1 cellular context compared by ENCODE assay signal in the genomic region with DNA sequence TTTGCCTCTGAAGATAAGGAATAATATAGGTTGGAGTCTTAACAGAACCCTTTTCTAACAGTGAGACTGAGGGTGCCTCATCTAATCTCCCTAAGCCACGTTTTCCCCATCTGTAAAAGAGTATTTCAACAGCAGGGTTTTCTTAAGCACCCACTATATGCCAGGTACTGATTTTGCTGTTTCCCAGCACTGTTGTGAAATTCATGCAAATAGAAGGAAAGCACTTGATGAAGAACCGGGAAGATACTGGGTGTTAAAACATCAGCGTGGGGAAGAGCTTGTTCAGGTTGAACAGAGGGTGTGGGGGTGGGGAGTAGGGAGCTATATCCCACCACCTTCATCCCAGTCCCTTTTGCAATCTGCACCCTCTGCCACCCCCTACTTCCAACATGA.
TF ChIP-seq lines count a peak whose summit lies in the region.

No MANE protein-coding gene starts in this region.

TF ChIP-seq in GM12878, 131 proteins besides CTCF, POLR2A, EP300 and RAD21:
- TF ChIP-seq ZNF24 (IDR thresholded peaks at IDR 0.05): no peak
- TF ChIP-seq YBX1 (IDR thresholded peaks at IDR 0.05): no peak
- TF ChIP-seq, protein P1, sequence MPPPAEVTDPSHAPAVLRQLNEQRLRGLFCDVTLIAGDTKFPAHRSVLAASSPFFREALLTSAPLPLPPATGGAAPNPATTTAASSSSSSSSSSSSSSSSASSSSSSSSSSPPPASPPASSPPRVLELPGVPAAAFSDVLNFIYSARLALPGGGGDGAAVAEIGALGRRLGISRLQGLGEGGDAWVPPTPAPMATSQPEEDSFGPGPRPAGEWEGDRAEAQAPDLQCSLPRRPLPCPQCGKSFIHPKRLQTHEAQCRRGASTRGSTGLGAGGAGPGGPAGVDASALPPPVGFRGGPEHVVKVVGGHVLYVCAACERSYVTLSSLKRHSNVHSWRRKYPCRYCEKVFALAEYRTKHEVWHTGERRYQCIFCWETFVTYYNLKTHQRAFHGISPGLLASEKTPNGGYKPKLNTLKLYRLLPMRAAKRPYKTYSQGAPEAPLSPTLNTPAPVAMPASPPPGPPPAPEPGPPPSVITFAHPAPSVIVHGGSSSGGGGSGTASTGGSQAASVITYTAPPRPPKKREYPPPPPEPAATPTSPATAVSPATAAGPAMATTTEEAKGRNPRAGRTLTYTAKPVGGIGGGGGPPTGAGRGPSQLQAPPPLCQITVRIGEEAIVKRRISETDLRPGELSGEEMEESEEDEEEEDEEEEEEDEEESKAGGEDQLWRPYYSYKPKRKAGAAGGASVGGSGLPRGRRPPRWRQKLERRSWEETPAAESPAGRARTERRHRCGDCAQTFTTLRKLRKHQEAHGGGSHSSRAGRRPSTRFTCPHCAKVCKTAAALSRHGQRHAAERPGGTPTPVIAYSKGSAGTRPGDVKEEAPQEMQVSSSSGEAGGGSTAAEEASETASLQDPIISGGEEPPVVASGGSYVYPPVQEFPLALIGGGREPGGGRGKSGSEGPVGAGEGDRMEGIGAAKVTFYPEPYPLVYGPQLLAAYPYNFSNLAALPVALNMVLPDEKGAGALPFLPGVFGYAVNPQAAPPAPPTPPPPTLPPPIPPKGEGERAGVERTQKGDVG (CRISPR knock-in tag; IDR thresholded peaks at IDR 0.05): no peak
- no peak for TF ChIP-seq CHD4 (IDR thresholded peaks at IDR 0.05)
- TF ChIP-seq RCOR1 (conservative IDR thresholded peaks at IDR 0.05; ENCODE audit: low read depth, low read length): no peak
- no peak for TF ChIP-seq ZZZ3 (IDR thresholded peaks at IDR 0.05; ENCODE audit: control insufficient read depth, insufficient read length, low read depth)
- TF ChIP-seq ASH2L (IDR thresholded peaks at IDR 0.05; ENCODE audit: borderline replicate concordance, low read depth): no peak
- no peak for TF ChIP-seq TCF7 (IDR thresholded peaks at IDR 0.05; ENCODE audit: borderline replicate concordance)
- TF ChIP-seq, protein P2, sequence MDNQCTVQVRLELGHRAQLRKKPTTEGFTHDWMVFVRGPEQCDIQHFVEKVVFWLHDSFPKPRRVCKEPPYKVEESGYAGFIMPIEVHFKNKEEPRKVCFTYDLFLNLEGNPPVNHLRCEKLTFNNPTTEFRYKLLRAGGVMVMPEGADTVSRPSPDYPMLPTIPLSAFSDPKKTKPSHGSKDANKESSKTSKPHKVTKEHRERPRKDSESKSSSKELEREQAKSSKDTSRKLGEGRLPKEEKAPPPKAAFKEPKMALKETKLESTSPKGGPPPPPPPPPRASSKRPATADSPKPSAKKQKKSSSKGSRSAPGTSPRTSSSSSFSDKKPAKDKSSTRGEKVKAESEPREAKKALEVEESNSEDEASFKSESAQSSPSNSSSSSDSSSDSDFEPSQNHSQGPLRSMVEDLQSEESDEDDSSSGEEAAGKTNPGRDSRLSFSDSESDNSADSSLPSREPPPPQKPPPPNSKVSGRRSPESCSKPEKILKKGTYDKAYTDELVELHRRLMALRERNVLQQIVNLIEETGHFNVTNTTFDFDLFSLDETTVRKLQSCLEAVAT (IDR thresholded peaks at IDR 0.05): no peak
- no peak for TF ChIP-seq ZNF384 (IDR thresholded peaks at IDR 0.05; ENCODE audit: borderline replicate concordance, low read depth, low read length)
- no peak for TF ChIP-seq NFIC (IDR thresholded peaks at IDR 0.05; ENCODE audit: low read depth, low read length)
- no peak for TF ChIP-seq SREBF2 (IDR thresholded peaks at IDR 0.05; ENCODE audit: low read length)
- TF ChIP-seq, protein P3, sequence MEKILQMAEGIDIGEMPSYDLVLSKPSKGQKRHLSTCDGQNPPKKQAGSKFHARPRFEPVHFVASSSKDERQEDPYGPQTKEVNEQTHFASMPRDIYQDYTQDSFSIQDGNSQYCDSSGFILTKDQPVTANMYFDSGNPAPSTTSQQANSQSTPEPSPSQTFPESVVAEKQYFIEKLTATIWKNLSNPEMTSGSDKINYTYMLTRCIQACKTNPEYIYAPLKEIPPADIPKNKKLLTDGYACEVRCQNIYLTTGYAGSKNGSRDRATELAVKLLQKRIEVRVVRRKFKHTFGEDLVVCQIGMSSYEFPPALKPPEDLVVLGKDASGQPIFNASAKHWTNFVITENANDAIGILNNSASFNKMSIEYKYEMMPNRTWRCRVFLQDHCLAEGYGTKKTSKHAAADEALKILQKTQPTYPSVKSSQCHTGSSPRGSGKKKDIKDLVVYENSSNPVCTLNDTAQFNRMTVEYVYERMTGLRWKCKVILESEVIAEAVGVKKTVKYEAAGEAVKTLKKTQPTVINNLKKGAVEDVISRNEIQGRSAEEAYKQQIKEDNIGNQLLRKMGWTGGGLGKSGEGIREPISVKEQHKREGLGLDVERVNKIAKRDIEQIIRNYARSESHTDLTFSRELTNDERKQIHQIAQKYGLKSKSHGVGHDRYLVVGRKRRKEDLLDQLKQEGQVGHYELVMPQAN (conservative IDR thresholded peaks at IDR 0.05): no peak
- no peak for TF ChIP-seq ZNF622 (IDR thresholded peaks at IDR 0.05)
- no peak for TF ChIP-seq TCF12 (IDR thresholded peaks at IDR 0.05; ENCODE audit: low read depth, low read length)
